In the genomic region with DNA sequence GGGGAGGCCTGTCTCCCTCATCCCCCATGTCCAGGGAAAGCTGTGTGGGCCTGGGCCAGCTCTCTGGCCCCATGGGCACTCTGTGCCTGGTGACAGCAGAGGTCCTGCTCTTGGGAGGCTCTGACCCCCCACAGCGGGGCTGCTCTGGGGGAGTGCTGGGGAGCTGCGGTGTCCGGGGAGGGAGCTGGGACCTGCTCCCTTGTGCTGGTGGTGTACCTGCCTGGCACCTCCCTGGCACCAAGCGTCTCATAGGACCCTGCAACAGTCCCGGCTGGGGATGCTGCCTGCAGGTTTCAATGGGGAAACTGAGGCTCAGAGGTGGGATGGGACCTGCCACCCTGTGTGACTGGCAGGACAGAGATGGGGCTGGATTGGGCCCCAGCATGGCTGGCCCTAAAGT, we compare ENCODE assay signal across 17 cellular contexts.
"Had no signal": no experiment of that assay in that cellular context is flagged by ENCODE, and none has a peak within 500 bp of the region (broad histone marks: within the 10 kb centered on the region; RNA-seq: fewer than 3 reads in every experiment).

No MANE protein-coding gene starts in this region.

- H3K9me3 ChIP-seq: ascending aorta, uterus had no signal

- H3K4me1 ChIP-seq: ascending aorta, tibial artery, uterus had no signal

- H3K4me3 ChIP-seq: ascending aorta, lung, SK-N-MC, tibial artery, uterus had no signal

- H3K4me1 Mint-ChIP-seq: activated CD4-positive, alpha-beta T cell treated with anti-CD3 and anti-CD28 coated beads, Interleukin-2, amount 10 ng/mL, durations not matched to agents 24 days and 14 days; activated naive CD4-positive, alpha-beta T cell treated with anti-CD3 and anti-CD28 coated beads, Interleukin-2, amount 50 U/mL, for 24 hours; mesothelial cell of epicardium had no signal

- DNase-seq: activated CD4-positive, alpha-beta T cell treated with anti-CD3 and anti-CD28 coated beads, Interleukin-2, amount 10 ng/mL, durations not matched to agents 24 days and 14 days; activated effector memory CD4-positive, alpha-beta T cell treated with Interleukin-2 at 50 U/mL for 16 hours; dermis blood vessel endothelial cell; effector memory CD4-positive, alpha-beta T cell; nucleus accumbens; stimulated activated naive CD4-positive, alpha-beta T cell; T1000 had no signal

- H3K27ac Mint-ChIP-seq: activated CD4-positive, alpha-beta T cell treated with anti-CD3 and anti-CD28 coated beads, Interleukin-2, amount 10 ng/mL, durations not matched to agents 24 days and 14 days; mesothelial cell of epicardium; natural killer cell treated with Interleukin-12 subunit alpha and Interleukin-12 subunit beta and Interleukin-15 and Interleukin-18, amount 100 ng/mL, for 72 hours; progenitor cell of endocrine pancreas had no signal

- H3K9me3 Mint-ChIP-seq: activated naive CD4-positive, alpha-beta T cell treated with anti-CD3 and anti-CD28 coated beads, Interleukin-2, amount 50 U/mL, for 24 hours; mesothelial cell of epicardium; natural killer cell treated with Interleukin-12 subunit alpha and Interleukin-12 subunit beta and Interleukin-15 and Interleukin-18, amount 100 ng/mL, for 72 hours had no signal

- H3K27me3 ChIP-seq: ascending aorta, uterus had no signal

- H3K27me3 Mint-ChIP-seq: activated naive CD4-positive, alpha-beta T cell treated with anti-CD3 and anti-CD28 coated beads, Interleukin-2, amount 50 U/mL, for 24 hours had no signal

- H3K27ac ChIP-seq: ascending aorta, SK-N-MC, tibial artery, uterus had no signal

- H3K36me3 Mint-ChIP-seq: activated naive CD4-positive, alpha-beta T cell treated with anti-CD3 and anti-CD28 coated beads, Interleukin-2, amount 50 U/mL, for 24 hours; mesothelial cell of epicardium; natural killer cell treated with Interleukin-12 subunit alpha and Interleukin-12 subunit beta and Interleukin-15 and Interleukin-18, amount 100 ng/mL, for 72 hours had no signal

- ATAC-seq: left colon had no signal

- H3K36me3 ChIP-seq: ascending aorta, tibial artery, uterus had no signal

- H3K4me3 Mint-ChIP-seq: activated CD4-positive, alpha-beta T cell treated with anti-CD3 and anti-CD28 coated beads, Interleukin-2, amount 10 ng/mL, durations not matched to agents 24 days and 14 days; activated naive CD4-positive, alpha-beta T cell treated with anti-CD3 and anti-CD28 coated beads, Interleukin-2, amount 50 U/mL, for 24 hours; mesothelial cell of epicardium; natural killer cell treated with Interleukin-12 subunit alpha and Interleukin-12 subunit beta and Interleukin-15 and Interleukin-18, amount 100 ng/mL, for 72 hours had no signal
